ENCODE assay signal across 7 cellular contexts in genomic region chr18:72324677-72325076, GRCh38.
"Had no signal": no experiment of that assay in that cellular context is flagged by ENCODE, and none has a peak within 500 bp of the region (broad histone marks: within the 10 kb centered on the region; RNA-seq: fewer than 3 reads in every experiment).

No MANE protein-coding gene starts in this region.

- FAIRE-seq: GM12878, GM12891, GM12892, GM18507, GM19239 had no signal

- DNase-seq: GDM1, GF-D8 had no signal

- H3K4me3 ChIP-seq: GM12878 had no signal
